ENCODE assay signal across 17 cellular contexts in genomic region chr22:22085702-22086500, GRCh38.
A peak's percentile ranks its signal among the peaks of the same experiment; 100 is the strongest.
DNase-seq lines count a peak whose midpoint lies in the region; ATAC-seq and TF ChIP-seq lines count a peak whose summit lies in the region.
"Had no signal": no experiment of that assay in that cellular context is flagged by ENCODE, and none has a peak within 500 bp of the region (broad histone marks: within the 10 kb centered on the region; RNA-seq: fewer than 3 reads in every experiment).

No MANE protein-coding gene starts in this region.

- H3K14ac ChIP-seq in neuronal stem cell (ENCODE audit: low read length): peak overlapping the region; percentile 23

- intact Hi-C loops in Calu3 (cut with micrococcal nuclease; ENCODE audit: unreplicated experiment): no loop called here
- intact Hi-C loops in esophagus muscularis mucosa (cut with DNase I): no loop called here
- intact Hi-C loops in posterior vena cava (cut with DNase I): no loop called here

- H3K18ac ChIP-seq in neuronal stem cell (ENCODE audit: low read length): no peak overlapping the region

- DNase-seq in Calu3 (peak; percentile 39), M059J (ENCODE audit: low read depth) (peak; percentile 54), esophagus muscularis mucosa (ENCODE audit: extremely low spot score) (peak; percentile 50), neuronal stem cell (ENCODE audit: low spot score) (no peak), posterior vena cava (ENCODE audit: low spot score) (no peak), anterior cingulate cortex (lab: John Stamatoyannopoulos, UW) (no peak)
- DNase-seq: GDM1; NCI-H1417; stimulated activated CD4-positive, alpha-beta T cell treated with anti-CD3 and anti-CD28 coated beads, Interleukin-2, amount 100 ng/mL, for 24 hours; stimulated activated CD8-positive, alpha-beta memory T cell treated with anti-CD3 and anti-CD28 coated beads, Interleukin-4, amount 100 ng/mL, for 48 hours; T-cell had no signal

- TF ChIP-seq CTCF in Calu3 (IDR thresholded peaks at IDR 0.05; ENCODE audit: unreplicated experiment) (no peak), esophagus muscularis mucosa (IDR thresholded peaks at IDR 0.05) (no peak)

- no peak overlapping the region for H3K4ac ChIP-seq in neuronal stem cell (ENCODE audit: low read length)

- no peak overlapping the region for H2AK5ac ChIP-seq in neuronal stem cell (ENCODE audit: low read depth, low read length)

- H4K8ac ChIP-seq in neuronal stem cell (ENCODE audit: low read depth, low read length): no peak overlapping the region

- H4K91ac ChIP-seq in neuronal stem cell (ENCODE audit: low read depth, low read length, poor library complexity): no peak overlapping the region

- H3K4me1 ChIP-seq in esophagus muscularis mucosa (no peaks in the 10 kb centered on the region), neuronal stem cell (ENCODE audit: control insufficient read depth in 2 of 2, insufficient read depth in 1 of 2, low read depth in 1 of 2, low read length in 2 of 2) (no peaks in the 10 kb centered on the region)

- H2BK15ac ChIP-seq in neuronal stem cell (ENCODE audit: low read length): no peak overlapping the region

- H2AFZ ChIP-seq in neuronal stem cell (ENCODE audit: low read length): no peak overlapping the region
- H2AFZ ChIP-seq: PC-9 had no signal

- no peak overlapping the region for H3K4me2 ChIP-seq in neuronal stem cell (ENCODE audit: insufficient read depth, low read length, poor library complexity, severe bottlenecking)
- H3K4me2 ChIP-seq: PC-9 had no signal

- H3K4me3 Mint-ChIP-seq in Calu3 (ENCODE audit: low read depth, unreplicated experiment): no peak overlapping the region
- H3K4me3 Mint-ChIP-seq: activated naive CD8-positive, alpha-beta T cell; T-cell had no signal

- H3K9me3 ChIP-seq in esophagus muscularis mucosa: no peaks in the 10 kb centered on the region
- H3K9me3 ChIP-seq in neuronal stem cell (replicated peaks in 1 of 2; ENCODE audit: control insufficient read depth in 2 of 2, insufficient read depth in 1 of 2, low read depth in 1 of 2, low read length in 2 of 2): peaks cover 0 to 2% of the 10 kb centered on the region in 2 donors

- no peaks in the 10 kb centered on the region for H3K36me3 Mint-ChIP-seq in Calu3 (ENCODE audit: insufficient read depth, unreplicated experiment)
- H3K36me3 Mint-ChIP-seq: activated naive CD8-positive, alpha-beta T cell; T-cell had no signal

- H3K27ac ChIP-seq in esophagus muscularis mucosa (replicated peaks in 1 of 4): no peak overlapping the region
- H3K27ac ChIP-seq in neuronal stem cell (replicated peaks; ENCODE audit: low read length): no peak overlapping the region
- H3K27ac ChIP-seq: C4-2B, PC-9 had no signal

- no peaks in the 10 kb centered on the region for H3K79me1 ChIP-seq in neuronal stem cell (ENCODE audit: low read depth, low read length)

- WGBS in esophagus muscularis mucosa: 53% methylated on average over 4 of the region's 5 CpGs
- no CpG with 5 or more reads among the region's 5 CpGs for WGBS in neuronal stem cell (ENCODE audit: extremely low coverage in 2 of 2, insufficient read length in 2 of 2, insufficient replicate concordance in 1 of 2), 2 donors

- ATAC-seq in GM21367 (IDR thresholded peaks at IDR 0.05; ENCODE audit: unreplicated experiment) (no peak), HG02840 (IDR thresholded peaks at IDR 0.05; ENCODE audit: low FRiP score, unreplicated experiment) (no peak)
- ATAC-seq: activated CD4-positive, CD25-positive, alpha-beta regulatory T cell treated with anti-CD3 and anti-CD28 coated beads, Interleukin-2, amount 50 U/mL, for 24 hours; T-cell had no signal

- no peak overlapping the region for H2BK120ac ChIP-seq in neuronal stem cell (ENCODE audit: low read depth, low read length)

- TF ChIP-seq POLR2A in esophagus muscularis mucosa (IDR thresholded peaks at IDR 0.05; ENCODE audit: low read depth): no peak

- peaks cover 9% of the 10 kb centered on the region for H3K4me1 Mint-ChIP-seq in Calu3 (ENCODE audit: low read depth, unreplicated experiment)
- H3K4me1 Mint-ChIP-seq: T-cell had no signal

- no peak overlapping the region for H2BK5ac ChIP-seq in neuronal stem cell (ENCODE audit: low read length)

- H3K27ac Mint-ChIP-seq in Calu3 (ENCODE audit: unreplicated experiment): no peak overlapping the region
- H3K27ac Mint-ChIP-seq: activated naive CD8-positive, alpha-beta T cell; T-cell had no signal

- no peaks in the 10 kb centered on the region for H3K9me3 Mint-ChIP-seq in Calu3 (ENCODE audit: low read depth, unreplicated experiment)
- H3K9me3 Mint-ChIP-seq: T-cell had no signal

- H3K27me3 ChIP-seq in esophagus muscularis mucosa (peaks cover 0 to 42% (median 0%) of the 10 kb centered on the region in 4 donors), neuronal stem cell (ENCODE audit: control insufficient read depth in 3 of 3, insufficient read depth in 3 of 3, low read depth in 1 of 3, low read length in 3 of 3) (peaks cover 3 to 55% (median 42%) of the 10 kb centered on the region in 3 experiments)

- H3K4me3 ChIP-seq in esophagus muscularis mucosa (no peak overlapping the region), neuronal stem cell (ENCODE audit: low read length in 2 of 2) (no peak overlapping the region)
- H3K4me3 ChIP-seq: PC-9 had no signal

- CTCF ChIA-PET in Calu3 (lab: Charles Lee): interaction anchor here (0.7 to 1.6 kb wide), 6 partner anchors 21 to 195 kb away, joined by 3 to 5 read pairs (median 4); no protein-coding TSS in a partner anchor

- H2BK12ac ChIP-seq in neuronal stem cell (ENCODE audit: low read length): no peak overlapping the region

- peaks cover 41% of the 10 kb centered on the region for H3K27me3 Mint-ChIP-seq in Calu3 (ENCODE audit: unreplicated experiment)

- no TSS peak for BruUV-seq in Calu3 (replicated peaks; lab: Mats Ljungman, UMichigan)

- H3K36me3 ChIP-seq in esophagus muscularis mucosa: no peaks in the 10 kb centered on the region
- H3K36me3 ChIP-seq in neuronal stem cell (replicated peaks in 1 of 2; ENCODE audit: control insufficient read depth in 2 of 2, insufficient read depth in 2 of 2, low read length in 2 of 2): no peaks in the 10 kb centered on the region

- H3K23ac ChIP-seq in neuronal stem cell (ENCODE audit: low read depth, low read length, poor library complexity): peak overlapping the region; percentile 61

- TF ChIP-seq EP300 in esophagus muscularis mucosa (IDR thresholded peaks at IDR 0.05): no peak

- H3K9ac ChIP-seq in neuronal stem cell (ENCODE audit: low read depth, low read length, poor library complexity): no peak overlapping the region

Comparison
In these comparisons a context has a peak if more than half of its experiments do, and no peak if none do; other contexts are left out.
1. DNase-seq: peak in Calu3 (single experiment), M059J (single experiment) and esophagus muscularis mucosa (single experiment); none in neuronal stem cell (single experiment), posterior vena cava (single experiment) and anterior cingulate cortex (0 of 58).